Comparison of ENCODE assay signal across 21 cellular contexts in the genomic region with DNA sequence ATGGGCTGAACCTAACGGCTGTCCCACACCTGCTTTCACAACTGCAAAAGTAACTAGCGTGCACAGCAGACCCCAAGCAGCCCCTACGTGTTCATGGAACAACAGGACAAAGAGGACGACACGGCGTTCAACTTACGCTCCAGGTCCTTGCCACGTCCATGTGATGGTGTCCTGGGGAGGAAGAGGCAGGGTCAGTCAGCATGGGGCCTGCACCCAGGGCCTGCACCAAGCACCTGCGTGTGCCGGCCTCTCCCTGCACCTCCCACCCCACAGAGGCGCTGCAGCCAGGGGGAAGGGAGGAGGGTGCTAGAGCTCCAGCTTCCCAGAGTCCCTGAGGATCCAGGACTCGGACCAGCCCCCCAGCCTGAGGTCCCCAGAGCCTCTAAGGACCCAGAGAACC. TPM values are rescaled to one million over a fixed set of nuclear protein-coding genes. Genes with fewer than 3 reads are reported as not detected.
DNase-seq lines count a peak whose midpoint lies in the region; TF ChIP-seq lines count a peak whose summit lies in the region.
"Had no signal": no experiment of that assay in that cellular context is flagged by ENCODE, and none has a peak within 500 bp of the region (broad histone marks: within the 10 kb centered on the region; RNA-seq: fewer than 3 reads in every experiment).

No MANE protein-coding gene starts in this region.

- no peaks in the 10 kb centered on the region for H3K27me3 Mint-ChIP-seq in IgD-negative memory B cell
- no peaks in the 10 kb centered on the region for H3K27me3 Mint-ChIP-seq in endodermal cell (ENCODE audit: insufficient read depth)
- peaks cover 2% of the 10 kb centered on the region for H3K27me3 Mint-ChIP-seq in neural progenitor cell (ENCODE audit: insufficient read depth, low read depth)
- H3K27me3 Mint-ChIP-seq: CD4-positive, alpha-beta memory T cell; naive thymus-derived CD4-positive, alpha-beta T cell had no signal

- H3K9me2 ChIP-seq in GM23248 (ENCODE audit: insufficient read depth) = no peaks in the 10 kb centered on the region

- H3K27ac Mint-ChIP-seq in IgD-negative memory B cell = peak overlapping the region; percentile 95 to 98 (median 96)
- peak overlapping the region; percentile 88 for H3K27ac Mint-ChIP-seq in endodermal cell
- H3K27ac Mint-ChIP-seq in neural progenitor cell = peak overlapping the region; percentile 51
- H3K27ac Mint-ChIP-seq: activated CD8-positive, alpha-beta T cell treated with anti-CD3 and anti-CD28 coated beads, Interleukin-2, amount 10 ng/mL, durations not matched to agents 7 days and 5 days had no signal

- H3K36me3 ChIP-seq in BLaER1 treated with 17β-estradiol and CSF1 and Interleukin-3, amounts not matched to agents 10 nM and 100 nM = peaks cover 18 to 50% (median 38%) of the 10 kb centered on the region in 11 experiments; a peak in 21 of 22 replicates
- H3K36me3 ChIP-seq in endodermal cell (ENCODE audit: control insufficient read depth, insufficient read depth, low read length) (peaks cover 28% of the 10 kb centered on the region), neural progenitor cell (no peaks in the 10 kb centered on the region), GM23248 (ENCODE audit: low read depth) (peaks cover 11% of the 10 kb centered on the region)
- H3K36me3 ChIP-seq: breast epithelium had no signal

- DNase-seq in endodermal cell = no peak
- DNase-seq in neural progenitor cell (ENCODE audit: low spot score) = no peak
- no peak for DNase-seq in stimulated activated CD4-positive, alpha-beta T cell treated with anti-CD3 and anti-CD28 coated beads, Interleukin-4, amount 100 ng/mL, for 24 hours
- DNase-seq in foreskin fibroblast = no peak
- DNase-seq in GM23248 = no peak
- DNase-seq in AG08396 (ENCODE audit: low spot score) = no peak
- DNase-seq: activated CD4-positive, CD25-positive, alpha-beta regulatory T cell treated with anti-CD3 and anti-CD28 coated beads, Interleukin-2, amount 50 U/mL, for 72 hours; activated CD8-positive, alpha-beta T cell treated with anti-CD3 and anti-CD28 coated beads, Interleukin-2, amount 10 ng/mL, durations not matched to agents 7 days and 5 days; activated gamma-delta T cell; CD4-positive, alpha-beta memory T cell; mesenchymal stem cell; NCI-H1105; NCI-H2081; RPMI8226; T-helper 9 cell had no signal

- peaks cover 85 to 96% (median 90%) of the 10 kb centered on the region in 10 experiments for H3K4me1 ChIP-seq in BLaER1 treated with 17β-estradiol and CSF1 and Interleukin-3, amounts not matched to agents 10 nM and 100 nM
- no peaks in the 10 kb centered on the region for H3K4me1 ChIP-seq in endodermal cell (ENCODE audit: control insufficient read depth, insufficient read depth, low read length)
- no peaks in the 10 kb centered on the region for H3K4me1 ChIP-seq in neural progenitor cell
- no peaks in the 10 kb centered on the region for H3K4me1 ChIP-seq in GM23248 (ENCODE audit: insufficient read depth)
- H3K4me1 ChIP-seq: breast epithelium had no signal

- H3K9ac ChIP-seq in BLaER1 treated with 17β-estradiol and CSF1 and Interleukin-3, amounts not matched to agents 10 nM and 100 nM = peak overlapping the region in 6 of 11 experiments; percentile 21 to 63 (median 47); a peak in 10 of 22 replicates
- H3K9ac ChIP-seq in endodermal cell (ENCODE audit: extremely low read depth, low read length, poor library complexity, severe bottlenecking) = no peak overlapping the region
- no peak overlapping the region for H3K9ac ChIP-seq in neural progenitor cell
- no peak overlapping the region for H3K9ac ChIP-seq in GM23248

- H3K36me3 Mint-ChIP-seq in IgD-negative memory B cell = peaks cover 10% of the 10 kb centered on the region
- H3K36me3 Mint-ChIP-seq in endodermal cell (ENCODE audit: low read depth) = peaks cover 38% of the 10 kb centered on the region
- H3K36me3 Mint-ChIP-seq in neural progenitor cell = peaks cover 2% of the 10 kb centered on the region

- peak overlapping the region; percentile 72 to 93 (median 82) for H3K4me2 ChIP-seq in BLaER1 treated with 17β-estradiol and CSF1 and Interleukin-3, amounts not matched to agents 10 nM and 100 nM
- H3K4me2 ChIP-seq in neural progenitor cell (no peak overlapping the region), GM23248 (ENCODE audit: unreplicated experiment) (no peak overlapping the region)

- H3K4me1 Mint-ChIP-seq in IgD-negative memory B cell (peaks cover 43 to 49% (median 46%) of the 10 kb centered on the region in 3 donors), endodermal cell (no peaks in the 10 kb centered on the region), neural progenitor cell (peaks cover 2% of the 10 kb centered on the region)

- H3K79me2 ChIP-seq in neural progenitor cell (ENCODE audit: low read depth) (no peaks in the 10 kb centered on the region), GM23248 (ENCODE audit: insufficient read depth) (no peaks in the 10 kb centered on the region)

- H3K27ac ChIP-seq in BLaER1 treated with 17β-estradiol and CSF1 and Interleukin-3, amounts not matched to agents 10 nM and 100 nM = peak overlapping the region in 6 of 11 experiments; percentile 43 to 76 (median 46); a peak in 7 of 22 replicates
- H3K27ac ChIP-seq in endodermal cell (ENCODE audit: low read depth, low read length) (no peak overlapping the region), neural progenitor cell (no peak overlapping the region), GM23248 (no peak overlapping the region)
- H3K27ac ChIP-seq: breast epithelium had no signal

- WGBS in endodermal cell (ENCODE audit: insufficient coverage in 1 of 2, insufficient read length in 1 of 2), 2 experiments = 91 to 93% methylated on average over 8 to 12 of the region's 12 CpGs
- WGBS in GM23248 (ENCODE audit: low coverage in 1 of 2, low lambda C conversion rate in 2 of 2, missing lambda C conversion rate in 2 of 2), 2 experiments = 88 to 91% methylated on average over 12 of the region's 12 CpGs

- peaks cover 4 to 64% (median 48%) of the 10 kb centered on the region in 11 experiments; a peak in 21 of 22 replicates for H4K20me1 ChIP-seq in BLaER1 treated with 17β-estradiol and CSF1 and Interleukin-3, amounts not matched to agents 10 nM and 100 nM
- H4K20me1 ChIP-seq in neural progenitor cell (ENCODE audit: low read depth) (peaks cover 3% of the 10 kb centered on the region), GM23248 (ENCODE audit: insufficient read depth) (no peaks in the 10 kb centered on the region)

- peaks cover 0 to 10% (median 0%) of the 10 kb centered on the region in 11 experiments; a peak in 2 of 22 replicates for H3K9me3 ChIP-seq in BLaER1 treated with 17β-estradiol and CSF1 and Interleukin-3, amounts not matched to agents 10 nM and 100 nM (replicated peaks in 1 of 11)
- H3K9me3 ChIP-seq in endodermal cell (ENCODE audit: control insufficient read depth, low read length) (no peaks in the 10 kb centered on the region), neural progenitor cell (ENCODE audit: low read depth) (no peaks in the 10 kb centered on the region), GM23248 (ENCODE audit: low read depth) (no peaks in the 10 kb centered on the region)
- H3K9me3 ChIP-seq: breast epithelium had no signal

- peak overlapping the region in 3 of 4 donors; percentile 73 to 92 (median 86) for H3K4me3 Mint-ChIP-seq in IgD-negative memory B cell
- no peak overlapping the region for H3K4me3 Mint-ChIP-seq in endodermal cell
- H3K4me3 Mint-ChIP-seq in neural progenitor cell = no peak overlapping the region
- H3K4me3 Mint-ChIP-seq: activated CD8-positive, alpha-beta T cell treated with anti-CD3 and anti-CD28 coated beads, Interleukin-2, amount 10 ng/mL, durations not matched to agents 7 days and 5 days; CD4-positive, alpha-beta memory T cell; naive thymus-derived CD4-positive, alpha-beta T cell had no signal

- H3K9me3 Mint-ChIP-seq in IgD-negative memory B cell (no peaks in the 10 kb centered on the region), endodermal cell (no peaks in the 10 kb centered on the region), neural progenitor cell (no peaks in the 10 kb centered on the region)
- H3K9me3 Mint-ChIP-seq: CD4-positive, alpha-beta memory T cell; naive thymus-derived CD4-positive, alpha-beta T cell had no signal

- peaks cover 0 to 7% (median 0%) of the 10 kb centered on the region in 11 experiments; a peak in 2 of 22 replicates for H3K27me3 ChIP-seq in BLaER1 treated with 17β-estradiol and CSF1 and Interleukin-3, amounts not matched to agents 10 nM and 100 nM
- H3K27me3 ChIP-seq in endodermal cell (ENCODE audit: control insufficient read depth, insufficient read depth, low read length, poor library complexity, severe bottlenecking) = no peaks in the 10 kb centered on the region
- H3K27me3 ChIP-seq in neural progenitor cell = no peaks in the 10 kb centered on the region
- H3K27me3 ChIP-seq in GM23248 (replicated peaks; ENCODE audit: insufficient read depth) = no peaks in the 10 kb centered on the region
- H3K27me3 ChIP-seq: breast epithelium had no signal

- H3K4me3 ChIP-seq in BLaER1 treated with 17β-estradiol and CSF1 and Interleukin-3, amounts not matched to agents 10 nM and 100 nM = no peak overlapping the region; a peak in 1 of 20 replicates
- H3K4me3 ChIP-seq in endodermal cell (ENCODE audit: low read length) = no peak overlapping the region
- no peak overlapping the region for H3K4me3 ChIP-seq in neural progenitor cell
- H3K4me3 ChIP-seq in foreskin fibroblast (ENCODE audit: low read depth in 1 of 2, low read length in 2 of 2) = no peak overlapping the region
- no peak overlapping the region for H3K4me3 ChIP-seq in GM23248
- H3K4me3 ChIP-seq: breast epithelium had no signal

- TF ChIP-seq CTCF in endodermal cell (conservative IDR thresholded peaks at IDR 0.05) = no peak
- TF ChIP-seq CTCF in neural progenitor cell (IDR thresholded peaks at IDR 0.05) = no peak
- no peak for TF ChIP-seq CTCF in foreskin fibroblast (IDR thresholded peaks at IDR 0.05; ENCODE audit: low read depth, low read length)

- H3F3A ChIP-seq in neural progenitor cell (ENCODE audit: low read depth) = no peaks in the 10 kb centered on the region
- H3F3A ChIP-seq in GM23248 (ENCODE audit: insufficient read depth) = no peaks in the 10 kb centered on the region

- H2AFZ ChIP-seq in neural progenitor cell (replicated peaks) = no peak overlapping the region
- no peak overlapping the region for H2AFZ ChIP-seq in GM23248

- in situ Hi-C loops in GM23248 (cut with MboI) = loop anchor here (10.0 kb wide), 1 partner anchor 124 kb away; no protein-coding TSS in a partner anchor

RNA-seq across cellular contexts. Expression of a gene that starts 35.6 kb away (rescaled TPM):
- polyA plus RNA-seq in IgD-negative memory B cell (not detected), GM23248 (2016; fragmentation: Nextera tagmentation; extraction: Ambion mirVana) (not detected in 2 replicates)
- total RNA-seq in endodermal cell (under 1 TPM in 1 of 2 donors, not detected in 1; 0.18 TPM), neural progenitor cell (ENCODE audit: low replicate concordance) (0.19 and 0.32 TPM in 2 replicates)
- 0.85 TPM for polyA plus RNA-seq in endodermal cell (2013, experiment 1 of 2)
- polyA plus RNA-seq in endodermal cell (2013, experiment 2 of 2) = 0.66 TPM
- not detected in 2 replicates for total RNA-seq in GM23248 (2014; rRNA removed; shearing (Covaris generic))
- total RNA-seq: activated CD8-positive, alpha-beta T cell treated with anti-CD3 and anti-CD28 coated beads, Interleukin-2, amount 10 ng/mL, durations not matched to agents 7 days and 5 days; CD4-positive, alpha-beta memory T cell; temporal lobe had no signal
- polyA plus RNA-seq: AG04450; CD4-positive, alpha-beta memory T cell; naive thymus-derived CD4-positive, alpha-beta T cell had no signal

RNA-seq across cellular contexts. Expression of a gene that starts 43.0 kb away (rescaled TPM):
- polyA plus RNA-seq in IgD-negative memory B cell = 76.4 TPM
- total RNA-seq in endodermal cell = 100 to 1,000 TPM in 1 of 2 donors, 10 to 100 TPM in 1; 78.5 to 124 TPM
- polyA plus RNA-seq in endodermal cell (2013, experiment 1 of 2) = 72.3 TPM
- 67.4 TPM for polyA plus RNA-seq in endodermal cell (2013, experiment 2 of 2)
- 76.5 and 108 TPM in 2 replicates for total RNA-seq in neural progenitor cell (ENCODE audit: low replicate concordance)
- total RNA-seq in GM23248 (2014; rRNA removed; shearing (Covaris generic)) = 31.6 and 48.4 TPM in 2 replicates
- 19.2 and 22.2 TPM in 2 replicates for polyA plus RNA-seq in GM23248 (2016; fragmentation: Nextera tagmentation; extraction: Ambion mirVana)

Comparison
In these comparisons a context has a peak if more than half of its experiments do, and no peak if none do; other contexts are left out.
1. H3K27ac ChIP-seq: peak in BLaER1 treated with 17β-estradiol and CSF1 and Interleukin-3, amounts not matched to agents 10 nM and 100 nM (6 of 11); none in endodermal cell (single experiment), neural progenitor cell (single experiment) and GM23248 (single experiment).
2. H3K4me2 ChIP-seq: peak in BLaER1 treated with 17β-estradiol and CSF1 and Interleukin-3, amounts not matched to agents 10 nM and 100 nM (11 of 11); none in neural progenitor cell (single experiment) and GM23248 (single experiment).
3. H3K9ac ChIP-seq: peak in BLaER1 treated with 17β-estradiol and CSF1 and Interleukin-3, amounts not matched to agents 10 nM and 100 nM (6 of 11); none in endodermal cell (single experiment), neural progenitor cell (single experiment) and GM23248 (single experiment).
4. H3K4me3 Mint-ChIP-seq: peak in IgD-negative memory B cell (3 of 4); none in endodermal cell (single experiment) and neural progenitor cell (single experiment).
5. Peak in every context shown above with its lines, with median percentiles within 50 percentile points of each other: H3K27ac Mint-ChIP-seq.